ENCODE assay signal across 1 cellular context in genomic region chr19:18522124-18522861, GRCh38.
TF ChIP-seq lines count a peak whose summit lies in the region.

No MANE protein-coding gene starts in this region.

TF ChIP-seq in K562, 482 proteins besides CTCF, POLR2A, EP300 and RAD21 (continued from another document and continues in another):
- TF ChIP-seq CHD7 (IDR thresholded peaks at IDR 0.05; ENCODE audit: low read depth, low read length) (no peak), ZNF274 (IDR thresholded peaks at IDR 0.05; ENCODE audit: borderline replicate concordance, low read depth, low read length) (no peak), ILK (tag; IDR thresholded peaks at IDR 0.05; ENCODE audit: borderline replicate concordance, low read depth) (no peak), HMG20A (CRISPR knock-in tag; conservative IDR thresholded peaks at IDR 0.05) (no peak), MTA2 (IDR thresholded peaks at IDR 0.05; ENCODE audit: low read depth) (no peak), PBX2 (CRISPR knock-in tag; IDR thresholded peaks at IDR 0.05; ENCODE audit: low read depth) (peak; percentile 56), PBX2 (tag; conservative IDR thresholded peaks at IDR 0.05; ENCODE audit: low read depth) (peak; percentile 92), DEAF1 (CRISPR knock-in tag; IDR thresholded peaks at IDR 0.05) (no peak), ERF (CRISPR knock-in tag; IDR thresholded peaks at IDR 0.05) (no peak), GTF2F1 (IDR thresholded peaks at IDR 0.05; ENCODE audit: low read depth, low read length) (no peak), ZNF431 (CRISPR knock-in tag; IDR thresholded peaks at IDR 0.05) (no peak), ESRRB (CRISPR knock-in tag; IDR thresholded peaks at IDR 0.05; ENCODE audit: borderline replicate concordance) (no peak), ZNF583 (CRISPR knock-in tag; IDR thresholded peaks at IDR 0.05) (no peak), HDGF (IDR thresholded peaks at IDR 0.05) (no peak), MEIS2 (IDR thresholded peaks at IDR 0.05; ENCODE audit: partially characterized antibody) (peak; percentile 99), NCOA6 (IDR thresholded peaks at IDR 0.05) (no peak), CHCHD3 (CRISPR knock-in tag; IDR thresholded peaks at IDR 0.05) (no peak), MAFF (IDR thresholded peaks at IDR 0.05; ENCODE audit: low read length) (no peak), ZNF174 (CRISPR knock-in tag; IDR thresholded peaks at IDR 0.05) (no peak), RCOR1 (IDR thresholded peaks at IDR 0.05; ENCODE audit: borderline replicate concordance in 1 of 2, low read depth in 2 of 2, low read length in 2 of 2) (no peak; a peak in 2 of 4 replicates), NR4A1 (CRISPR knock-in tag; IDR thresholded peaks at IDR 0.05) (no peak), NR4A1 (tag; IDR thresholded peaks at IDR 0.05) (no peak), SMC3 (conservative IDR thresholded peaks at IDR 0.05; ENCODE audit: insufficient read depth, low read depth, low read length) (no peak), ZNF639 (CRISPR knock-in tag; conservative IDR thresholded peaks at IDR 0.05 in 1 of 2, IDR thresholded peaks at IDR 0.05 in 1 of 2) (no peak; a peak in 1 of 4 replicates), PCBP2 (IDR thresholded peaks at IDR 0.05; ENCODE audit: low read depth, low read length, poor library complexity, severe bottlenecking) (no peak), RNF219 (CRISPR knock-in tag; IDR thresholded peaks at IDR 0.05) (no peak), SAFB (IDR thresholded peaks at IDR 0.05; ENCODE audit: borderline replicate concordance, low read depth, low read length) (peak; percentile 82; the same call in 1 of the 2 replicates), COPS2 (conservative IDR thresholded peaks at IDR 0.05) (no peak), MCM3 (IDR thresholded peaks at IDR 0.05) (no peak), USF2 (CRISPR knock-in tag; IDR thresholded peaks at IDR 0.05) (peak; percentile 76), NBN (IDR thresholded peaks at IDR 0.05; ENCODE audit: low read depth) (peak; percentile 86), BHLHE40 (IDR thresholded peaks at IDR 0.05; ENCODE audit: low read length) (0 out of 2 replicates have a peak, but pooled peaks have one; percentile 5), ZNF584 (CRISPR knock-in tag; IDR thresholded peaks at IDR 0.05; ENCODE audit: low read depth) (no peak), E2F1 (CRISPR knock-in tag; IDR thresholded peaks at IDR 0.05) (no peak), FOSL1 (tag; conservative IDR thresholded peaks at IDR 0.05) (peak; percentile 77), SNAPC5 (CRISPR knock-in tag; IDR thresholded peaks at IDR 0.05) (peak; percentile 83), NUFIP1 (IDR thresholded peaks at IDR 0.05; ENCODE audit: partially characterized antibody) (no peak), GATAD2B (IDR thresholded peaks at IDR 0.05; ENCODE audit: borderline replicate concordance) (no peak), ZBTB12 (CRISPR knock-in tag; IDR thresholded peaks at IDR 0.05) (peak; percentile 39; the same call in 1 of the 2 replicates), STAG1 (CRISPR knock-in tag; IDR thresholded peaks at IDR 0.05; ENCODE audit: borderline replicate concordance) (no peak), SP1 (CRISPR knock-in tag; IDR thresholded peaks at IDR 0.05) (peak; percentile 95)
